Comparison of ENCODE assay signal across 8 cellular contexts in the genomic region with DNA sequence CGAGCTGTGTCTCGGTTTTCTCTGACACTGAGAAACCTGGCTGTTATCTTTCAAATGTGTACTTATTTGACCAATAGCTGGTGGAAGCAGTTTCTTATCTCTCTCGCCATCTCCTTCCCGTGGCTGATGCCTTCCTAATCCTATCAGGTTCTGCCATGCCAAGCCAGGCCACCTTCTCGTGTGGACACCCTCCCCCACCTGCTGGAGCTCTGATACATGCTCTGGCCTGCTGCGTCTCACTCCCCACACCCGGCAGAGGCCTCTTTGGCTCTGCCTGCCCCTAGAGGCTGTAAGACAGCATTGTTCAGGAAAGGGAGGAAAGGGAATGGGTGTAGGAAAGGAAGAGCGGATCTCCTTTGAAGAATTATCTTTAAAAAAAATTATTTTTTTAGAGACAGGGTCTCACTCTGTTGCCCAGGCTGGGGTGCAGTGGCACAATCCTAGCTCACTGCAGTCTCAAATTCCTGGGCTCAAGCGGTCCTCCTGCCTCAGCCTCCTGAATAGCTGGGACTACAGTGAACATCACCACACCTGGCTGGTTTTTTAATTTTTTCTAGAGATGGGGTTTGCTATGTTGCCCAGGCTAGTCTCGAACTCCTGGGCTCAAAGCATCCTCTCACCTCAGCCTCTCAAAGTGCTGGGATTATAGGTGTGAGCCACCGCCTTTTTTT. TPM values are rescaled to one million over a fixed set of nuclear protein-coding genes. Genes with fewer than 3 reads are reported as not detected.
DNase-seq lines count a peak whose midpoint lies in the region; ATAC-seq and TF ChIP-seq lines count a peak whose summit lies in the region.

No MANE protein-coding gene starts in this region.

- no peaks in the 10 kb centered on the region for H3K36me3 Mint-ChIP-seq in nephron (ENCODE audit: low read depth)

- DNase-seq in NCI-H2029 (lab: John Stamatoyannopoulos, UW) (peak; percentile 15), NCI-H2029 treated with DMSO at 0.1 percent for 48 hours (lab: John Stamatoyannopoulos, UW) (no peak), KBM-7 (peak; percentile 64), RWPE2 (ENCODE audit: low spot score) (peak; percentile 81), epithelial cell of proximal tubule (ENCODE audit: low read depth) (no peak), mucosa of gallbladder (ENCODE audit: low spot score) (no peak)
- no peak for DNase-seq in stimulated activated CD4-positive, alpha-beta T cell treated with anti-CD3 and anti-CD28 coated beads, Interleukin-2, amount 100 ng/mL, for 48 hours

- peak overlapping the region in 1 of 3 experiments; percentile 11 for H3K4me3 Mint-ChIP-seq in nephron

- H3K9me3 Mint-ChIP-seq in nephron: no peaks in the 10 kb centered on the region

- no peaks in the 10 kb centered on the region for H3K9me3 ChIP-seq in RWPE2 (ENCODE audit: severe bottlenecking)

- H3K27me3 ChIP-seq in RWPE2 (ENCODE audit: insufficient read depth, poor library complexity, severe bottlenecking): no peaks in the 10 kb centered on the region

- H3K4me1 ChIP-seq in RWPE2 (ENCODE audit: insufficient read depth, poor library complexity, severe bottlenecking): peaks cover 37% of the 10 kb centered on the region

- H3K27ac Mint-ChIP-seq in nephron: peak overlapping the region; percentile 16 to 50 (median 17)

- in situ Hi-C loops in KBM-7 (cut with MboI; ENCODE audit: low pct_unique_long_range_greater_than_20kb, low sequenced_read_pairs): no loop called here

- H3K4me3 ChIP-seq in RWPE2 (ENCODE audit: severe bottlenecking) (no peak overlapping the region), epithelial cell of proximal tubule (ENCODE audit: low read depth, low read length) (no peak overlapping the region)

- ATAC-seq in RWPE2 (ENCODE audit: low read depth): peak; percentile 78

- peaks cover 32% of the 10 kb centered on the region for H3K4me1 Mint-ChIP-seq in nephron

- H3K27me3 Mint-ChIP-seq in nephron (ENCODE audit: low read depth): no peaks in the 10 kb centered on the region

- TF ChIP-seq CTCF in RWPE2 (IDR thresholded peaks at IDR 0.05; ENCODE audit: poor library complexity, severe bottlenecking) (peak; percentile 75), epithelial cell of proximal tubule (conservative IDR thresholded peaks at IDR 0.05; ENCODE audit: low read depth, low read length) (peak; percentile 68), nephron (IDR thresholded peaks at IDR 0.05; ENCODE audit: unreplicated experiment in 3 of 3) (peak; percentile 65 to 77 (median 71))

- peaks cover under 1% of the 10 kb centered on the region; the same call in 1 of the 2 replicates for H3K36me3 ChIP-seq in RWPE2 (ENCODE audit: low read depth)

- H3K27ac ChIP-seq in RWPE2 (ENCODE audit: poor library complexity, severe bottlenecking): peak overlapping the region; percentile 86

RNA-seq across cellular contexts. Expression of a gene that starts 7.5 kb away (rescaled TPM):
- total RNA-seq in epithelial cell of proximal tubule: 9.2 and 10.3 TPM in 2 replicates
- 14.6 TPM for total RNA-seq in mucosa of gallbladder

RNA-seq across cellular contexts. Expression of a gene that starts 9.2 kb away (rescaled TPM):
- total RNA-seq in epithelial cell of proximal tubule (0.22 TPM in 1 of 2 replicates, not detected in the other), mucosa of gallbladder (1.2 TPM)

RNA-seq across cellular contexts. Expression of a gene that starts 20.1 kb away (rescaled TPM):
- total RNA-seq in epithelial cell of proximal tubule (56.8 and 62.2 TPM in 2 replicates), mucosa of gallbladder (85.5 TPM)

RNA-seq across cellular contexts. Expression of a gene that starts 23.7 kb away (rescaled TPM):
- not detected in 2 replicates for total RNA-seq in epithelial cell of proximal tubule
- 1.3 TPM for total RNA-seq in mucosa of gallbladder

RNA-seq across cellular contexts. Expression of a gene that starts 31.1 kb away (rescaled TPM):
- total RNA-seq in epithelial cell of proximal tubule (0.07 TPM in 1 of 2 replicates, not detected in the other), mucosa of gallbladder (3.7 TPM)

Comparison
In these comparisons a context has a peak if more than half of its experiments do, and no peak if none do; other contexts are left out.
1. DNase-seq: peak in NCI-H2029 (single experiment), KBM-7 (single experiment) and RWPE2 (single experiment); none in NCI-H2029 treated with DMSO at 0.1 percent for 48 hours (single experiment), epithelial cell of proximal tubule (single experiment), stimulated activated CD4-positive, alpha-beta T cell treated with anti-CD3 and anti-CD28 coated beads, Interleukin-2, amount 100 ng/mL, for 48 hours (0 of 2) and mucosa of gallbladder (single experiment).
2. Peak in every context shown above with its lines, with median percentiles within 50 percentile points of each other: CTCF ChIP-seq.